ENCODE assay signal across 27 cellular contexts in genomic region chr3:121424549-121424948, GRCh38.
"Had no signal": no experiment of that assay in that cellular context is flagged by ENCODE, and none has a peak within 500 bp of the region (broad histone marks: within the 10 kb centered on the region; RNA-seq: fewer than 3 reads in every experiment).

No MANE protein-coding gene starts in this region.

- H3K27ac ChIP-seq: stomach, suprapubic skin, testis, thoracic aorta, thyroid gland, tibial artery, tibial nerve, transverse colon, upper lobe of left lung, upper lobe of right lung, uterus, vagina had no signal

- H3K4me3 ChIP-seq: stomach, suprapubic skin, testis, thoracic aorta, thyroid gland, tibial artery, tibial nerve, transverse colon, upper lobe of left lung, upper lobe of right lung, uterus, vagina had no signal

- H3K9me3 ChIP-seq: stomach, suprapubic skin, testis, thoracic aorta, thyroid gland, tibial artery, tibial nerve, transverse colon, upper lobe of left lung, upper lobe of right lung, uterus, vagina had no signal

- H3K4me1 ChIP-seq: stomach, suprapubic skin, testis, thyroid gland, tibial artery, tibial nerve, transverse colon, upper lobe of left lung, upper lobe of right lung, uterus, vagina had no signal

- H3K36me3 ChIP-seq: stomach, suprapubic skin, thoracic aorta, thyroid gland, tibial artery, tibial nerve, transverse colon, upper lobe of left lung, upper lobe of right lung, uterus, vagina had no signal

- DNase-seq: stimulated activated CD4-positive, alpha-beta T cell treated with anti-CD3 and anti-CD28 coated beads, Interleukin-2, amount 100 ng/mL, for 48 hours; stimulated activated CD4-positive, alpha-beta T cell treated with anti-CD3 and anti-CD28 coated beads, Interleukin-4, amount 100 ng/mL, for 1 hour; stimulated activated CD4-positive, alpha-beta T cell treated with anti-CD3 and anti-CD28 coated beads, Interleukin-4, amount 100 ng/mL, for 24 hours; stimulated activated CD4-positive, alpha-beta T cell treated with anti-CD3 and anti-CD28 coated beads, Interleukin-4, amount 100 ng/mL, for 4 hours; stimulated activated CD8-positive, alpha-beta memory T cell treated with anti-CD3 and anti-CD28 coated beads, Interleukin-4, amount 100 ng/mL, for 48 hours; stimulated activated naive B cell treated with anti-CD40 and anti-IgM and Interleukin-4, amounts not matched to agents 10 μg/mL and 1 μg/mL and 100 μg/mL, for 72 hours; stimulated activated naive CD4-positive, alpha-beta T cell; stimulated activated naive CD4-positive, alpha-beta T cell treated with Interleukin-2 at 50 U/mL for 16 hours; stimulated activated naive CD8-positive, alpha-beta T cell treated with anti-CD3 and anti-CD28 coated beads, Interleukin-15, amount 100 ng/mL, for 72 hours; stimulated activated naive CD8-positive, alpha-beta T cell treated with anti-CD3 and anti-CD28 coated beads, Interleukin-15, Interleukin-2, amounts not matched to agents 100 U/mL and 50 U/mL, for 24 hours; stomach; substantia nigra; testis; thyroid gland; tibial artery; transverse colon; trophoblast cell; upper lobe of left lung; upper lobe of right lung; uterus had no signal

- H3K27me3 ChIP-seq: stomach, suprapubic skin, testis, thyroid gland, tibial artery, tibial nerve, transverse colon, upper lobe of left lung, upper lobe of right lung, uterus, vagina had no signal

- FAIRE-seq: urothelium cell line had no signal

- ATAC-seq: stimulated activated effector memory CD8-positive, alpha-beta T cell treated with anti-CD3 and anti-CD28 coated beads, Interleukin-12 subunit alpha, Interleukin-12 subunit beta, amount 100 ng/mL, for 72 hours; stimulated activated memory B cell treated with anti-CD40 and anti-IgM and Interleukin-4, amounts not matched to agents 10 μg/mL and 1 μg/mL and 100 μg/mL, for 72 hours; stimulated activated naive B cell treated with anti-CD40 and anti-IgM and Interleukin-4, amounts not matched to agents 10 μg/mL and 1 μg/mL and 100 μg/mL, for 72 hours; stimulated activated naive CD8-positive, alpha-beta T cell treated with anti-CD3 and anti-CD28 coated beads, Interleukin-15, amount 100 ng/mL, for 72 hours; stimulated activated naive CD8-positive, alpha-beta T cell treated with anti-CD3 and anti-CD28 coated beads, Interleukin-15, Interleukin-2, amounts not matched to agents 100 U/mL and 50 U/mL, for 24 hours; upper lobe of right lung had no signal
